ENCODE assay signal across 19 cellular contexts in genomic region chr17:30521766-30522165, GRCh38.
"Had no signal": no experiment of that assay in that cellular context is flagged by ENCODE, and none has a peak within 500 bp of the region (broad histone marks: within the 10 kb centered on the region; RNA-seq: fewer than 3 reads in every experiment).

No MANE protein-coding gene starts in this region.

- H3K9me3 ChIP-seq: colonic mucosa, gastrocnemius medialis, heart right ventricle, left lung, lower lobe of right lung, prostate gland, right lobe of liver, thoracic aorta, transverse colon had no signal

- H3K9me3 Mint-ChIP-seq: memory B cell; stimulated activated naive B cell treated with anti-CD40 and anti-IgM and Interleukin-4, amounts not matched to agents 10 μg/mL and 1 μg/mL and 100 μg/mL, for 72 hours; stimulated activated naive CD8-positive, alpha-beta T cell treated with anti-CD3 and anti-CD28 coated beads, Interleukin-15, amount 100 ng/mL, for 72 hours had no signal

- DNase-seq: colonic mucosa; dermis blood vessel endothelial cell; gastrocnemius medialis; heart right ventricle; hypothalamus; left lung; lower lobe of right lung; naive B cell; occipital lobe; right lobe of liver; stimulated activated CD4-positive, alpha-beta T cell treated with anti-CD3 and anti-CD28 coated beads, Interleukin-4, amount 100 ng/mL, for 24 hours; stimulated activated naive B cell treated with anti-CD40 and anti-IgM and Interleukin-4, amounts not matched to agents 10 μg/mL and 1 μg/mL and 100 μg/mL, for 72 hours; stimulated activated naive CD8-positive, alpha-beta T cell treated with anti-CD3 and anti-CD28 coated beads, Interleukin-15, amount 100 ng/mL, for 72 hours; transverse colon had no signal

- H3K4me1 ChIP-seq: colonic mucosa, left lung, lower lobe of right lung, parathyroid adenoma, prostate gland, right lobe of liver had no signal

- H3K27ac ChIP-seq: colonic mucosa, gastrocnemius medialis, lower lobe of right lung, parathyroid adenoma, prostate gland, right lobe of liver, thoracic aorta, transverse colon had no signal

- H3K4me3 Mint-ChIP-seq: memory B cell; nephron; stimulated activated naive B cell treated with anti-CD40 and anti-IgM and Interleukin-4, amounts not matched to agents 10 μg/mL and 1 μg/mL and 100 μg/mL, for 72 hours; stimulated activated naive CD8-positive, alpha-beta T cell treated with anti-CD3 and anti-CD28 coated beads, Interleukin-15, amount 100 ng/mL, for 72 hours had no signal

- H3K9ac ChIP-seq: parathyroid adenoma had no signal

- H3K27ac Mint-ChIP-seq: memory B cell, nephron had no signal

- H3K27me3 ChIP-seq: colonic mucosa, gastrocnemius medialis, heart right ventricle, left lung, right lobe of liver, transverse colon had no signal

- H2AFZ ChIP-seq: parathyroid adenoma had no signal

- H3K4me3 ChIP-seq: colonic mucosa, gastrocnemius medialis, heart right ventricle, left lung, lower lobe of right lung, prostate gland, right lobe of liver, thoracic aorta, transverse colon had no signal

- H3K36me3 ChIP-seq: colonic mucosa, prostate gland had no signal

- H3K27me3 Mint-ChIP-seq: memory B cell; naive B cell; stimulated activated naive B cell treated with anti-CD40 and anti-IgM and Interleukin-4, amounts not matched to agents 10 μg/mL and 1 μg/mL and 100 μg/mL, for 72 hours; stimulated activated naive CD8-positive, alpha-beta T cell treated with anti-CD3 and anti-CD28 coated beads, Interleukin-15, amount 100 ng/mL, for 72 hours had no signal
